Comparison of ENCODE assay signal across 8 cellular contexts in genomic region chr16:29790183-29790948, GRCh38. TPM values are rescaled to one million over a fixed set of nuclear protein-coding genes. Genes with fewer than 3 reads are reported as not detected.
DNase-seq lines count a peak whose midpoint lies in the region; ATAC-seq, FAIRE-seq and TF ChIP-seq lines count a peak whose summit lies in the region.

KIF22 (plus strand) TSS chr16:29790751; CDS start chr16:29790760, 9 bp downstream.

- peaks cover 18% of the 10 kb centered on the region for H3K4me1 ChIP-seq in psoas muscle

- H3K4me3 ChIP-seq in psoas muscle: peak within 1 kb of the TSS; percentile 83

- DNase-seq in NCI-H187 (lab: John Stamatoyannopoulos, UW) (peak; percentile 88 to 90), T-helper 2 cell (peak; percentile 99 to 100 (median 100)), left ventricle myocardium superior (peak; percentile 100), psoas muscle (peak; percentile 99 to 100), urothelium cell line (ENCODE audit: low spot score) (peak; percentile 96)

- H3K36me3 ChIP-seq in psoas muscle (ENCODE audit: insufficient read depth in 1 of 2, low read depth in 1 of 2): no peaks in the 10 kb centered on the region

- FAIRE-seq in urothelium cell line (lab: Jason Lieb, UNC): no peak

- peak; percentile 68 for TF ChIP-seq CTCF in psoas muscle (IDR thresholded peaks at IDR 0.05)

- ATAC-seq in GM18499 (IDR thresholded peaks at IDR 0.05; ENCODE audit: insufficient read depth, unreplicated experiment): peak; percentile 77
- ATAC-seq in HG02943 (IDR thresholded peaks at IDR 0.05; ENCODE audit: low read depth, unreplicated experiment): peak; percentile 90
- peak; percentile 99 for ATAC-seq in left ventricle myocardium superior
- peak; percentile 99 to 100 (median 99) for ATAC-seq in psoas muscle

- no peaks in the 10 kb centered on the region for H3K27me3 ChIP-seq in psoas muscle (ENCODE audit: insufficient read depth in 3 of 3, low read length in 2 of 3)

- H3K9me3 ChIP-seq in psoas muscle: no peaks in the 10 kb centered on the region

- H3K27ac ChIP-seq in angular gyrus (ENCODE audit: low read depth, low read length) (peak within 1 kb of the TSS; percentile 97), psoas muscle (peak within 1 kb of the TSS; percentile 91)

- WGBS in psoas muscle, 3 donors: 0 to 1% (median 0%) methylated on average over 54 to 67 of the region's 67 CpGs

- intact Hi-C loops in left ventricle myocardium superior (cut with micrococcal nuclease) (no loop called here), psoas muscle (cut with DNase I) (loop anchor here in 1 of 2 donors (5.0 kb wide), 1 partner anchor 212 kb away; no protein-coding TSS in a partner anchor)

RNA-seq across cellular contexts. Expression of gene KIF22, which starts in this region (rescaled TPM):
- 55.2 TPM for total RNA-seq in left ventricle myocardium superior
- total RNA-seq in psoas muscle: 10 to 100 TPM; 12.6 to 23.8 (median 14.3) TPM
- polyA plus RNA-seq in psoas muscle: 10 to 100 TPM; 13.4 to 15.5 (median 15.5) TPM

Comparison
In these comparisons a context has a peak if more than half of its experiments do, and no peak if none do; other contexts are left out.
1. Peak in every context shown above with its lines: DNase-seq, ATAC-seq, H3K4me3 ChIP-seq and H3K27ac ChIP-seq.